30 cellular contexts compared by ENCODE assay signal in the genomic region with DNA sequence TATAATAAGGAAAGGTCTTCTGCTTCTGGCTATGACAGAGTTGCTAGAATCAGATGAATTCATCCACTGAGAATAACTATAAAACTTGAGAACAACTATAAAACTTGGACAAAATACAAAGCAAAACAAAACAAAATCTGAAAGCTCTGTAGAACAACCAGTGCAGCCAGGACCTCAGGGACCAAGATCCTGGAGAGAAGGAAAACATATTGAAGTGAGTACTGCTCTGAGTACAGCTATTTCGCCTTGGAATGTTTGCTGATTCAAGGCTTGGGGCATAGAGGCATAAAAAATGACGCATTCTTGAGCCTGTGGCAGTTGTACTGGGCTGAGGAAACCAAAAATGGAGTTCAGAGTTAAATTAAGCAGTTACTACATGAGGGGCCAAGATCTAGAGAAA. TPM values are rescaled to one million over a fixed set of nuclear protein-coding genes. Genes with fewer than 3 reads are reported as not detected.
"Had no signal": no experiment of that assay in that cellular context is flagged by ENCODE, and none has a peak within 500 bp of the region (broad histone marks: within the 10 kb centered on the region; RNA-seq: fewer than 3 reads in every experiment).

No MANE protein-coding gene starts in this region.

- H3K36me3 ChIP-seq: adrenal gland, ascending aorta, esophagus muscularis mucosa, heart right ventricle, neutrophil, ovary, sigmoid colon, spleen, transverse colon had no signal

- H3K9me3 Mint-ChIP-seq: brain; dendritic cell treated with granulocyte-macrophage colony-stimulating factor and Interleukin-4, amounts not matched to agents 40 ng/mL and 50 ng/mL, for 4 days; endodermal cell; nephron progenitor cell; T-helper 2 cell treated with Interferon-gamma antibody and Interleukin-4, amounts not matched to agents 5 μg/mL and 100 μg/mL, for 36 hours had no signal

- H3K4me3 Mint-ChIP-seq: activated CD4-positive, alpha-beta T cell treated with anti-CD3 and anti-CD28 coated beads for 36 hours; activated CD8-positive, alpha-beta T cell treated with anti-CD3 and anti-CD28 coated beads, Interleukin-2, amount 10 ng/mL, durations not matched to agents 7 days and 5 days; activated T-cell treated with anti-CD3 and anti-CD28 coated beads, Interleukin-2, amount 50 U/mL, for 72 hours; brain; dendritic cell treated with granulocyte-macrophage colony-stimulating factor and Interleukin-4, amounts not matched to agents 40 ng/mL and 50 ng/mL, for 4 days; endodermal cell; nephron progenitor cell; T-helper 2 cell treated with Interferon-gamma antibody and Interleukin-4, amounts not matched to agents 5 μg/mL and 100 μg/mL, for 36 hours had no signal

- H3K27ac ChIP-seq: adrenal gland, ascending aorta, esophagus muscularis mucosa, heart right ventricle, neutrophil, ovary, sigmoid colon, spleen, transverse colon had no signal

- H3K4me3 ChIP-seq: adrenal gland, ascending aorta, esophagus muscularis mucosa, heart right ventricle, ovary, sigmoid colon, spleen, transverse colon had no signal

- H3K9me3 ChIP-seq: adrenal gland, esophagus muscularis mucosa, neutrophil, ovary, sigmoid colon, transverse colon had no signal

- H3K36me3 Mint-ChIP-seq: activated naive CD4-positive, alpha-beta T cell treated with anti-CD3 and anti-CD28 coated beads, Interleukin-2, amount 50 U/mL, for 72 hours; brain had no signal

- ATAC-seq: activated CD4-positive, alpha-beta T cell treated with anti-CD3 and anti-CD28 coated beads for 36 hours; activated CD8-positive, alpha-beta T cell treated with anti-CD3 and anti-CD28 coated beads, Interleukin-2, amount 10 ng/mL, durations not matched to agents 7 days and 5 days; activated naive CD4-positive, alpha-beta T cell treated with anti-CD3 and anti-CD28 coated beads, Interleukin-2, amount 50 U/mL, for 72 hours; activated T-cell treated with anti-CD3 and anti-CD28 coated beads, Interleukin-2, amount 50 U/mL, for 72 hours; heart right ventricle; left ventricle myocardium superior had no signal

- H3K27me3 Mint-ChIP-seq: progenitor cell of endocrine pancreas had no signal

- H3K27ac Mint-ChIP-seq: activated CD4-positive, alpha-beta T cell treated with anti-CD3 and anti-CD28 coated beads for 36 hours; activated CD8-positive, alpha-beta T cell treated with anti-CD3 and anti-CD28 coated beads, Interleukin-2, amount 10 ng/mL, durations not matched to agents 7 days and 5 days; activated naive CD4-positive, alpha-beta T cell treated with anti-CD3 and anti-CD28 coated beads, Interleukin-2, amount 50 U/mL, for 72 hours; activated T-cell treated with anti-CD3 and anti-CD28 coated beads, Interleukin-2, amount 50 U/mL, for 72 hours; brain; dendritic cell treated with granulocyte-macrophage colony-stimulating factor and Interleukin-4, amounts not matched to agents 40 ng/mL and 50 ng/mL, for 4 days; endodermal cell; nephron progenitor cell; progenitor cell of endocrine pancreas; T-helper 2 cell treated with Interferon-gamma antibody and Interleukin-4, amounts not matched to agents 5 μg/mL and 100 μg/mL, for 36 hours had no signal

- H3K4me1 Mint-ChIP-seq: activated CD4-positive, alpha-beta T cell treated with anti-CD3 and anti-CD28 coated beads for 36 hours; brain; nephron progenitor cell had no signal

- H3K4me1 ChIP-seq: adrenal gland, ascending aorta, esophagus muscularis mucosa, heart right ventricle, sigmoid colon, spleen, transverse colon had no signal

- DNase-seq: activated CD4-positive, alpha-beta T cell treated with anti-CD3 and anti-CD28 coated beads for 36 hours; activated CD4-positive, CD25-positive, alpha-beta regulatory T cell; activated CD8-positive, alpha-beta T cell treated with anti-CD3 and anti-CD28 coated beads, Interleukin-2, amount 10 ng/mL, durations not matched to agents 7 days and 5 days; activated naive CD4-positive, alpha-beta T cell; activated T-cell treated with anti-CD3 and anti-CD28 coated beads for 4 hours; activated T-cell treated with anti-CD3 and anti-CD28 coated beads, Interleukin-2, amount 50 U/mL, for 72 hours; adrenal gland; central memory CD4-positive, alpha-beta T cell; endodermal cell; foreskin melanocyte; heart right ventricle; left ventricle myocardium superior; nephron progenitor cell; ovary; retina; sigmoid colon; spleen; stimulated activated naive CD4-positive, alpha-beta T cell; T-helper 1 cell; transverse colon had no signal

- H3K27me3 ChIP-seq: adrenal gland, ascending aorta, neutrophil, ovary, spleen had no signal

RNA-seq across cellular contexts. Expression of gene FOXA1, which starts 21.7 kb away (rescaled TPM):
- total RNA-seq: activated CD8-positive, alpha-beta T cell treated with anti-CD3 and anti-CD28 coated beads, Interleukin-2, amount 10 ng/mL, durations not matched to agents 7 days and 5 days; ascending aorta; heart right ventricle; left ventricle myocardium superior; lung microvascular endothelial cell; sigmoid colon; spleen; temporal lobe had no signal

RNA-seq across cellular contexts. Expression of gene TTC6, which starts 22.1 kb away (rescaled TPM):
- total RNA-seq: activated CD4-positive, alpha-beta T cell treated with anti-CD3 and anti-CD28 coated beads for 36 hours; activated CD8-positive, alpha-beta T cell treated with anti-CD3 and anti-CD28 coated beads, Interleukin-2, amount 10 ng/mL, durations not matched to agents 7 days and 5 days; activated naive CD4-positive, alpha-beta T cell treated with anti-CD3 and anti-CD28 coated beads, Interleukin-2, amount 50 U/mL, for 72 hours; activated T-cell treated with anti-CD3 and anti-CD28 coated beads, Interleukin-2, amount 50 U/mL, for 72 hours; adrenal gland; ascending aorta; esophagus muscularis mucosa; heart right ventricle; left ventricle myocardium superior; lung microvascular endothelial cell; sigmoid colon; spleen had no signal
